In the genomic region with DNA sequence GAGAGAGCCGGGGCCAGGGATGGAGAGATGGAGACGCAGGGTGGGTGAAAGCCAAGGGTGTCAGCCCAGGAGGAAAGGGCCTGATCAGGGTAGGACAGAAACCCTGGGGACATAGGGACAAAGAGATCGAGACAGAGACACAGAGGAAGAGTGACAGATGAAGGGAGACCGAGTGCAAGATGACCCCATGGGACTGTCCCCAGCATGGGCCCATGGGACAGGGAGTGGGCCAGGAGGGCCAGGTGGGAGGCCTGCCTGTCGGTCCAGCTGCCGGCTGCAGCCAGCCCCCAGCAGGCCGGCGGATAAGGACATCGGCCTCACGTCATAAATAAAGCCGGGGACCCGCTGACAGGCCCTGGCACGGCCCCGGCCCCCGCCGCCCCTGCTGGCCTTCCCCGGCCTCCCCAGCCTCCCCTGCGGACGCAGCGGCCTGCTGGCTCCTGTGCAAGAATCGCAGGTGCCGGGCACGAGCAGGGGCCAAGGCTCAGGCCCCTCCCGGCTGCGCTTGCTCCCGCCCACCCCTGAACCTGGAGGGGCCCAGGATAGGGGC, we compare ENCODE assay signal across 8 cellular contexts. TPM values are rescaled to one million over a fixed set of nuclear protein-coding genes. Genes with fewer than 3 reads are reported as not detected.
DNase-seq lines count a peak whose midpoint lies in the region; ATAC-seq and TF ChIP-seq lines count a peak whose summit lies in the region.

No MANE protein-coding gene starts in this region.

- CTCF ChIA-PET in GM10248 (lab: Yijun Ruan, JAX), result interaction anchor here (1.0 to 3.6 kb wide), 12 partner anchors 8 to 256 kb away, joined by 3 to 21 read pairs (median 6); partner anchors contain the start of gene TMEM59L

- H3K4me3 ChIP-seq in WI38 (ENCODE audit: low read depth, low read length) (peak overlapping the region; percentile 42), right cardiac atrium (ENCODE audit: low read length) (peak overlapping the region; percentile 8)

- no peaks in the 10 kb centered on the region for H3K27me3 ChIP-seq in right cardiac atrium (ENCODE audit: control insufficient read depth, insufficient read depth)

- no peak for DNase-seq in T-helper 2 cell treated with Interferon-gamma antibody and Interleukin-4, amounts not matched to agents 5 μg/mL and 100 μg/mL, for 36 hours (ENCODE audit: low spot score)
- DNase-seq in T-helper 2 cell (no peak), right cardiac atrium (peak in 2 of 3 donors; percentile 68 to 69), GM10248 (ENCODE audit: extremely low spot score) (no peak)
- DNase-seq in stimulated activated naive CD8-positive, alpha-beta T cell treated with anti-CD3 and anti-CD28 coated beads, Interleukin-15, Interleukin-2, amounts not matched to agents 100 U/mL and 50 U/mL, for 24 hours, result no peak

- TF ChIP-seq CTCF in WI38 (IDR thresholded peaks at IDR 0.05; ENCODE audit: low read depth, low read length) (no peak), GM10248 (IDR thresholded peaks at IDR 0.05; ENCODE audit: control extremely low read depth, extremely low read depth, low read depth, missing control alignments) (no peak)

- peak overlapping the region; percentile 34 for H3K27ac Mint-ChIP-seq in T-helper 2 cell treated with Interferon-gamma antibody and Interleukin-4, amounts not matched to agents 5 μg/mL and 100 μg/mL, for 36 hours

- H3K36me3 Mint-ChIP-seq in T-helper 2 cell treated with Interferon-gamma antibody and Interleukin-4, amounts not matched to agents 5 μg/mL and 100 μg/mL, for 36 hours (ENCODE audit: low read depth), result peaks cover 11% of the 10 kb centered on the region

- H3K4me3 Mint-ChIP-seq in T-helper 2 cell treated with Interferon-gamma antibody and Interleukin-4, amounts not matched to agents 5 μg/mL and 100 μg/mL, for 36 hours, result peak overlapping the region; percentile 55

- H3K4me1 Mint-ChIP-seq in T-helper 2 cell treated with Interferon-gamma antibody and Interleukin-4, amounts not matched to agents 5 μg/mL and 100 μg/mL, for 36 hours (ENCODE audit: low read depth), result peaks cover 9% of the 10 kb centered on the region

- WGBS in right cardiac atrium, result 15% methylated on average over 26 of the region's 26 CpGs

- H3K27ac ChIP-seq in right cardiac atrium (ENCODE audit: low read length), result no peak overlapping the region

- intact Hi-C loops in right cardiac atrium (cut with DNase I), result loop anchor here (5.0 to 10.0 kb wide), 3 partner anchors 80 to 252 kb away; no protein-coding TSS in a partner anchor

- ATAC-seq in right cardiac atrium (peak in 1 of 2 donors; percentile 6), GM21390 (IDR thresholded peaks at IDR 0.05; ENCODE audit: unreplicated experiment) (no peak), HG02884 (IDR thresholded peaks at IDR 0.05; ENCODE audit: unreplicated experiment) (no peak)
- ATAC-seq in stimulated activated naive CD8-positive, alpha-beta T cell treated with anti-CD3 and anti-CD28 coated beads, Interleukin-15, Interleukin-2, amounts not matched to agents 100 U/mL and 50 U/mL, for 24 hours, result peak; percentile 14

- POLR2A ChIA-PET in GM10248 (lab: Yijun Ruan, JAX), result interaction anchor here (0.7 to 1.5 kb wide), 2 partner anchors 96 to 324 kb away, joined by 3 to 6 read pairs; partner anchors contain the start of genes COPE and DDX49

- H3K4me1 ChIP-seq in right cardiac atrium (ENCODE audit: control insufficient read depth, insufficient read depth, low read length), result peaks cover under 1% of the 10 kb centered on the region

- H3K9me3 Mint-ChIP-seq in T-helper 2 cell treated with Interferon-gamma antibody and Interleukin-4, amounts not matched to agents 5 μg/mL and 100 μg/mL, for 36 hours, result no peaks in the 10 kb centered on the region

- peaks cover 17% of the 10 kb centered on the region for H3K27me3 Mint-ChIP-seq in T-helper 2 cell treated with Interferon-gamma antibody and Interleukin-4, amounts not matched to agents 5 μg/mL and 100 μg/mL, for 36 hours (ENCODE audit: low read depth)

- no peaks in the 10 kb centered on the region for H3K9me3 ChIP-seq in right cardiac atrium (ENCODE audit: control insufficient read depth, low read length)

RNA-seq across cellular contexts. Expression of gene REX1BD, which starts 6.3 kb away (rescaled TPM):
- total RNA-seq in right cardiac atrium, result 10 to 100 TPM; 71.0 to 90.7 (median 77.1) TPM
- polyA plus RNA-seq in right cardiac atrium, result 99.9 TPM

RNA-seq across cellular contexts. Expression of gene CRLF1, which starts 11.7 kb away (rescaled TPM):
- 10 to 100 TPM in 3 of 4 donors, 1 to 10 TPM in 1; 7.2 to 64.0 (median 38.8) TPM for total RNA-seq in right cardiac atrium
- 79.6 TPM for polyA plus RNA-seq in right cardiac atrium

RNA-seq across cellular contexts. Expression of gene TMEM59L, which starts 17.8 kb away (rescaled TPM):
- total RNA-seq in right cardiac atrium, result 1 to 10 TPM; 2.2 to 5.9 (median 4.0) TPM
- 4.8 TPM for polyA plus RNA-seq in right cardiac atrium

RNA-seq across cellular contexts. Expression of gene UBA52, which starts 23.2 kb away (rescaled TPM):
- total RNA-seq in right cardiac atrium, result 100 to 1,000 TPM; 712 to 793 (median 725) TPM
- polyA plus RNA-seq in right cardiac atrium, result 622 TPM

RNA-seq across cellular contexts. Expression of gene KXD1, which starts 37.2 kb away (rescaled TPM):
- total RNA-seq in right cardiac atrium, result 10 to 100 TPM; 47.8 to 55.4 (median 52.2) TPM
- polyA plus RNA-seq in right cardiac atrium, result 49.0 TPM

Comparison
In these comparisons a context has a peak if more than half of its experiments do, and no peak if none do; other contexts are left out.
1. DNase-seq: peak in right cardiac atrium (2 of 3); none in T-helper 2 cell treated with Interferon-gamma antibody and Interleukin-4, amounts not matched to agents 5 μg/mL and 100 μg/mL, for 36 hours (single experiment), T-helper 2 cell (0 of 5), stimulated activated naive CD8-positive, alpha-beta T cell treated with anti-CD3 and anti-CD28 coated beads, Interleukin-15, Interleukin-2, amounts not matched to agents 100 U/mL and 50 U/mL, for 24 hours (single experiment) and GM10248 (single experiment).